In the genomic region with DNA sequence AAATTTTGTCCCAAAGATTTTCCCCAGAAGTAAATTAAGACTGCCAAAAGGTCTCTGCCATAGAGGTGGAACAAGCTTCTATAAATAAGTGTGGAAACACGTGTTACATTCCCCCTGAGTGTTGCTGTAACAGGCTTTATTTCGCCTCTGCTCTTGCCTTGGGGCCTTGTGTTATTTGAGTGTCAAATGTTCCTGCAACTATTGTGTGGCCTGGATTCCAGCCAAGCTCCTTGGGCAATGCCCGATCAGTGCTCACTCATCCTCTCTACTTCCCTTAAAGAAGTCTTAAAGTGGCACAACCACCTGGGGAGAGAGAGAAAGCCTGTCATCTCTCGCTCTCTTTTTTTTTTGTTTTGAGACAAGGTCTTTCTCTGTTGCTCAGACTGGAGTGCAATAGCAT, we compare ENCODE assay signal across 8 cellular contexts.
DNase-seq lines count a peak whose midpoint lies in the region; ATAC-seq and TF ChIP-seq lines count a peak whose summit lies in the region.

No MANE protein-coding gene starts in this region.

- H3K9me3 ChIP-seq in BLaER1 treated with 17β-estradiol and CSF1 and Interleukin-3, amounts not matched to agents 10 nM and 100 nM (replicated peaks in 1 of 11) = peaks cover 0 to 12% (median 7%) of the 10 kb centered on the region in 11 experiments; a peak in 13 of 22 replicates
- H3K9me3 ChIP-seq in MG63 (peaks cover 3% of the 10 kb centered on the region; the same call in 1 of the 2 replicates), heart left ventricle (no peaks in the 10 kb centered on the region), testis (no peaks in the 10 kb centered on the region)

- peaks cover 10 to 28% (median 22%) of the 10 kb centered on the region in 10 experiments for H3K4me1 ChIP-seq in BLaER1 treated with 17β-estradiol and CSF1 and Interleukin-3, amounts not matched to agents 10 nM and 100 nM
- H3K4me1 ChIP-seq in heart left ventricle (peaks cover 0 to 17% (median 10%) of the 10 kb centered on the region in 12 donors), testis (no peaks in the 10 kb centered on the region)

- no peaks in the 10 kb centered on the region for H3K36me3 ChIP-seq in BLaER1 treated with 17β-estradiol and CSF1 and Interleukin-3, amounts not matched to agents 10 nM and 100 nM
- H3K36me3 ChIP-seq in MG63 = no peaks in the 10 kb centered on the region
- H3K36me3 ChIP-seq in heart left ventricle = no peaks in the 10 kb centered on the region
- no peaks in the 10 kb centered on the region for H3K36me3 ChIP-seq in testis (ENCODE audit: low read depth, missing control alignments)

- DNase-seq in MG63 (peak; percentile 84), SKM-1 (lab: John Stamatoyannopoulos, UW; ENCODE audit: unreplicated experiment) (peak; percentile 100), heart left ventricle (peak; percentile 75 to 91 (median 84)), testis (peak; percentile 44), T-helper 2 cell (no peak)
- DNase-seq in activated effector memory CD4-positive, alpha-beta T cell treated with Interleukin-2 at 50 U/mL for 16 hours = no peak

- TF ChIP-seq POLR2A in heart left ventricle (IDR thresholded peaks at IDR 0.05) = no peak
- TF ChIP-seq POLR2A in testis (IDR thresholded peaks at IDR 0.05) = no peak

- 25 to 30% (median 26%) methylated on average over 4 of the region's 4 CpGs for WGBS in heart left ventricle, 4 donors
- WGBS in testis, 2 donors = 56 to 66% methylated on average over 4 of the region's 4 CpGs

- no peak overlapping the region for H3K4me3 ChIP-seq in BLaER1 treated with 17β-estradiol and CSF1 and Interleukin-3, amounts not matched to agents 10 nM and 100 nM
- H3K4me3 ChIP-seq in MG63 (no peak overlapping the region), heart left ventricle (no peak overlapping the region), testis (no peak overlapping the region)

- H3K27ac ChIP-seq in BLaER1 treated with 17β-estradiol and CSF1 and Interleukin-3, amounts not matched to agents 10 nM and 100 nM = peak overlapping the region in 9 of 11 experiments; percentile 17 to 73 (median 49); a peak in 17 of 22 replicates
- peak overlapping the region in 10 of 12 donors; percentile 4 to 65 (median 33) for H3K27ac ChIP-seq in heart left ventricle
- no peak overlapping the region for H3K27ac ChIP-seq in testis

- H3K4me2 ChIP-seq in BLaER1 treated with 17β-estradiol and CSF1 and Interleukin-3, amounts not matched to agents 10 nM and 100 nM = peak overlapping the region; percentile 48 to 75 (median 59)

- TF ChIP-seq CTCF in heart left ventricle (IDR thresholded peaks at IDR 0.05) (no peak), testis (IDR thresholded peaks at IDR 0.05) (no peak)

- intact Hi-C loops in heart left ventricle (cut with DNase I) (loop anchor here in 2 of 10 donors (5.0 to 10.0 kb wide), 2 partner anchors 147 to 499 kb away; no protein-coding TSS in a partner anchor), testis (cut with DNase I; ENCODE audit: low total_unique reads) (no loop called here)

- ATAC-seq in heart left ventricle = peak; percentile 93 to 98 (median 96)
- no peak for ATAC-seq in GM18519 (IDR thresholded peaks at IDR 0.05; ENCODE audit: low FRiP score, unreplicated experiment)

- H3K27me3 ChIP-seq in BLaER1 treated with 17β-estradiol and CSF1 and Interleukin-3, amounts not matched to agents 10 nM and 100 nM = no peaks in the 10 kb centered on the region
- H3K27me3 ChIP-seq in MG63 (no peaks in the 10 kb centered on the region), heart left ventricle (no peaks in the 10 kb centered on the region), testis (no peaks in the 10 kb centered on the region)

- peak overlapping the region in 9 of 11 experiments; percentile 6 to 42 (median 19); a peak in 5 of 22 replicates for H3K9ac ChIP-seq in BLaER1 treated with 17β-estradiol and CSF1 and Interleukin-3, amounts not matched to agents 10 nM and 100 nM

- H4K20me1 ChIP-seq in BLaER1 treated with 17β-estradiol and CSF1 and Interleukin-3, amounts not matched to agents 10 nM and 100 nM = no peaks in the 10 kb centered on the region

Comparison
In these comparisons a context has a peak if more than half of its experiments do, and no peak if none do; other contexts are left out.
1. H3K27ac ChIP-seq: peak in BLaER1 treated with 17β-estradiol and CSF1 and Interleukin-3, amounts not matched to agents 10 nM and 100 nM (9 of 11) and heart left ventricle (10 of 12); none in testis (0 of 2).
2. DNase-seq: peak in MG63 (single experiment), SKM-1 (single experiment), heart left ventricle (5 of 5) and testis (single experiment); none in activated effector memory CD4-positive, alpha-beta T cell treated with Interleukin-2 at 50 U/mL for 16 hours (single experiment) and T-helper 2 cell (0 of 5).